ENCODE assay signal across 1 cellular context in the genomic region with DNA sequence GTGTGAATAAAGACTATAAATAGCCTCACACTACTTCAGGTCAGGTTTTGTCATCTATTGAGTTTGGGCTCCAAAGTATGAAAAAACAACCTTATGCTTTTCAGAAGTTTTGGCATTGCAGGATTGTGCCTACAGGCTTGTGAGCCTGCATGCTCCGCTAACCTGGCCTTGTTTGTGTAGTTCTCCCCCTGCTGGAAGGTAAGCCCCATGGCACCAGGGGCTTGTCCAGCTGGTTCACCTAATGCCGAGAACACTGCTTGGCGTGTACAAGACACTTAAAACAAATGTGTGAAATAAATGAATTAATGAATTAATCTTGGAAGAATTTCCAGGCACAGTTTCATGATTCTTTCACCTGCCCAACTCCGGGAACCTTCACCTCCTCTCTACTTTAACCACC.
TF ChIP-seq lines count a peak whose summit lies in the region.

No MANE protein-coding gene starts in this region.

TF ChIP-seq in H1, 55 proteins besides CTCF, POLR2A, EP300 and RAD21:
- TF ChIP-seq ATF3 (IDR thresholded peaks at IDR 0.05; ENCODE audit: insufficient read depth, low read depth, low read length) = no peak
- TF ChIP-seq E2F6 (IDR thresholded peaks at IDR 0.05) = no peak
- no peak for TF ChIP-seq HDAC2 (IDR thresholded peaks at IDR 0.05; ENCODE audit: borderline replicate concordance in 1 of 2, low read depth in 2 of 2, low read length in 2 of 2)
